Comparison of ENCODE assay signal across 9 cellular contexts in genomic region chr7:150716939-150717338, GRCh38. TPM values are rescaled to one million over a fixed set of nuclear protein-coding genes. Genes with fewer than 3 reads are reported as not detected.
DNase-seq lines count a peak whose midpoint lies in the region; ATAC-seq and TF ChIP-seq lines count a peak whose summit lies in the region.
"Had no signal": no experiment of that assay in that cellular context is flagged by ENCODE, and none has a peak within 500 bp of the region (broad histone marks: within the 10 kb centered on the region; RNA-seq: fewer than 3 reads in every experiment).

No MANE protein-coding gene starts in this region.

- ATAC-seq in DND-41 (ENCODE audit: insufficient read depth, low read depth) = peak; percentile 27; the same call in 1 of the 3 replicates
- ATAC-seq in HG03135 (IDR thresholded peaks at IDR 0.05; ENCODE audit: unreplicated experiment) = no peak
- no peak for ATAC-seq in HG03175 (IDR thresholded peaks at IDR 0.05; ENCODE audit: unreplicated experiment)

- peaks cover 30% of the 10 kb centered on the region for H3K36me3 ChIP-seq in DND-41 (ENCODE audit: insufficient read depth, low read length)

- H4K20me1 ChIP-seq in DND-41 (ENCODE audit: insufficient read depth, low read length) = no peaks in the 10 kb centered on the region

- H3K4me3 Mint-ChIP-seq in endothelial cell (ENCODE audit: unreplicated experiment) = peak overlapping the region; percentile 86

- peak overlapping the region; percentile 81 for H3K4me2 ChIP-seq in DND-41 (ENCODE audit: insufficient read depth, low read length)

- H3K4me3 ChIP-seq in DND-41 (ENCODE audit: low read depth in 1 of 2, low read length in 2 of 2) (peak overlapping the region; percentile 45 to 78), NB4 (ENCODE audit: low read depth, low read length) (peak overlapping the region; percentile 29), skin epidermis (peak overlapping the region; percentile 27 to 47 (median 35))

- peaks cover 4% of the 10 kb centered on the region for H3K27me3 Mint-ChIP-seq in endothelial cell (ENCODE audit: unreplicated experiment)

- peaks cover 3% of the 10 kb centered on the region for H3K9me3 ChIP-seq in DND-41 (ENCODE audit: insufficient read depth, low read length, severe bottlenecking)

- peaks cover 28% of the 10 kb centered on the region for H3K4me1 Mint-ChIP-seq in endothelial cell (ENCODE audit: unreplicated experiment)

- peaks cover 14% of the 10 kb centered on the region for H3K9me3 Mint-ChIP-seq in endothelial cell (ENCODE audit: unreplicated experiment)

- H3K36me3 Mint-ChIP-seq in endothelial cell (ENCODE audit: low read depth, unreplicated experiment) = peaks cover 44% of the 10 kb centered on the region

- H3K27me3 ChIP-seq in DND-41 (ENCODE audit: insufficient read depth, low read length, poor library complexity) = no peaks in the 10 kb centered on the region

- TF ChIP-seq POLR2A in NB4 (IDR thresholded peaks at IDR 0.05; ENCODE audit: extremely low read depth, insufficient read length) = no peak

- DNase-seq in DND-41 (no peak), NB4 (ENCODE audit: low read depth) (no peak), endothelial cell (ENCODE audit: low spot score) (no peak), NCI-H2029 (lab: John Stamatoyannopoulos, UW) (no peak), C1 segment of cervical spinal cord (lab: John Stamatoyannopoulos, UW) (no peak)
- DNase-seq: NCI-H510A treated with DMSO at 0.1 percent for 48 hours had no signal

- H3K4me1 ChIP-seq in DND-41 (ENCODE audit: insufficient read depth, low read length) = peaks cover 56% of the 10 kb centered on the region

- TF ChIP-seq CTCF in DND-41 (IDR thresholded peaks at IDR 0.05; ENCODE audit: borderline replicate concordance, extremely low read depth, low read length, poor library complexity, severe bottlenecking) (no peak), NB4 (IDR thresholded peaks at IDR 0.05; ENCODE audit: low read depth, low read length) (no peak), endothelial cell (IDR thresholded peaks at IDR 0.05; ENCODE audit: unreplicated experiment) (no peak)

- peak overlapping the region; percentile 67 for H3K9ac ChIP-seq in DND-41 (ENCODE audit: low read depth, low read length)

- H3K27ac Mint-ChIP-seq in endothelial cell (ENCODE audit: unreplicated experiment) = peak overlapping the region; percentile 77

- H3K27ac ChIP-seq in DND-41 (ENCODE audit: low read length) (peak overlapping the region; percentile 85), skin epidermis (peak overlapping the region; percentile 45 to 95 (median 79))

- peaks cover 32% of the 10 kb centered on the region for H3K79me2 ChIP-seq in DND-41 (ENCODE audit: insufficient read depth, low read length)

- peak overlapping the region; percentile 68 for H2AFZ ChIP-seq in DND-41 (ENCODE audit: low read depth, low read length)

RNA-seq across cellular contexts. Expression of gene GIMAP1, which starts 0.5 kb away (rescaled TPM):
- 3.6 TPM for total RNA-seq in endothelial cell (ENCODE audit: unreplicated experiment)

RNA-seq across cellular contexts. Expression of gene GIMAP5, which starts 20.3 kb away (rescaled TPM):
- 220 TPM for total RNA-seq in endothelial cell (ENCODE audit: unreplicated experiment)

RNA-seq across cellular contexts. Expression of gene GIMAP2, which starts 31.4 kb away (rescaled TPM):
- total RNA-seq in endothelial cell (ENCODE audit: unreplicated experiment) = 1.9 TPM
